9 cellular contexts compared by ENCODE assay signal in the genomic region with DNA sequence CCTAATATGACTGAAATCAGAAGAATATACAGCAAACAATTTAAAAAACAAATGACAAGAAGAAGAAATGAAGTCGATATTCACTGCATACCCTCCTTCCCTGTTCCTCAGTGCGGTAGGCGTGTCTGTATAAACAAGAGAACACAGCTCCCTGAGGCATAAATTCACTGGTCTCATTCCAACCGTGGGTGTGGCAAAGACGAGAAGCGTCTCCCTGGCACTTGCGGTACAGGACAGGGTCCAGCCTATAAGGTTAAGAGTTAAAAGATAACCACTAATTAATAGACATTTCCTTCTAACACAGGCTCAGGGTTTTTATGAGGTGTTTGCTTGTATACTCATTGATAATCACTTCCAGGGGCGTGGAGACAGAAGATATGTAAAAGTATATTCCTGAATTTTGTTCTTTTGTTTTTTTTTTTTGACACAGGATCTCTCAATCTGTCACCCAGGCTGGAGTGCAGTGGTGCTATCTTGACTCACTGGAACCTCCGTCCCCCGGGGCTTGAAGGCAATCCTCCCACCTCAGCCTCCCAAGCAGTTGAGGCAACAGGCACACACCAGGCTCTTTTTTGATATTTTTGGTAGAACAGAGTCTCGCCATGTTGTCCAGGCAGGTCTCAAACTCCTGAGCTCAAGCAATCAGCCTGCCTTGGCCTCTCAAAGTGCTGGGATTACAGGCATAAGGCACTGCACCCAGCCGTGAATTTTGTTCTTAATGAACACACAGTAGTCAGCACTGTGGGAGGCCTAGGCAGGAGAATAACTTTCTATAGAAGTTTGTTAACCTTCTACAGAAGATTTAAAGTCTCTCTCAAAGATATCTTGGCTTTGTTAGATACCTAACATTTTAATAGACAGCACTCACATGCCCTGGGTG. TPM values are rescaled to one million over a fixed set of nuclear protein-coding genes. Genes with fewer than 3 reads are reported as not detected.
A peak's percentile ranks its signal among the peaks of the same experiment; 100 is the strongest.
DNase-seq lines count a peak whose midpoint lies in the region; ATAC-seq, FAIRE-seq and TF ChIP-seq lines count a peak whose summit lies in the region.
"Had no signal": no experiment of that assay in that cellular context is flagged by ENCODE, and none has a peak within 500 bp of the region (broad histone marks: within the 10 kb centered on the region; RNA-seq: fewer than 3 reads in every experiment).

No MANE protein-coding gene starts in this region.

- intact Hi-C loops in colonic mucosa (cut with DNase I), result loop anchor here (10.0 kb wide), 1 partner anchor 144 kb away; no protein-coding TSS in a partner anchor

- H3K27ac Mint-ChIP-seq in activated CD8-positive, alpha-beta memory T cell treated with anti-CD3 and anti-CD28 coated beads, Interleukin-2, amount 10 ng/mL, durations not matched to agents 7 days and 5 days, result no peak overlapping the region

- FAIRE-seq in HTR-8/SVneo (lab: Jason Lieb, UNC), result no peak

- TF ChIP-seq CTCF in BJ (IDR thresholded peaks at IDR 0.05; ENCODE audit: insufficient read depth, low read depth, low read length), result no peak
- no peak for TF ChIP-seq CTCF in colonic mucosa (IDR thresholded peaks at IDR 0.05)

- peaks cover 3% of the 10 kb centered on the region for H3K4me1 ChIP-seq in colonic mucosa
- H3K4me1 ChIP-seq in muscle layer of colon (ENCODE audit: insufficient read depth, low read length), result peaks cover 10% of the 10 kb centered on the region
- H3K4me1 ChIP-seq: parathyroid adenoma had no signal

- no peaks in the 10 kb centered on the region for H3K27me3 Mint-ChIP-seq in activated CD8-positive, alpha-beta memory T cell treated with anti-CD3 and anti-CD28 coated beads, Interleukin-2, amount 10 ng/mL, durations not matched to agents 7 days and 5 days

- H3K9me3 ChIP-seq in colonic mucosa, result no peaks in the 10 kb centered on the region
- no peaks in the 10 kb centered on the region for H3K9me3 ChIP-seq in muscle layer of colon (ENCODE audit: low read length)

- H3K27me3 ChIP-seq in BJ (ENCODE audit: control insufficient read depth, insufficient read depth, low read length) (no peaks in the 10 kb centered on the region), colonic mucosa (no peaks in the 10 kb centered on the region), muscle layer of colon (ENCODE audit: control insufficient read depth in 1 of 2, insufficient read depth in 2 of 2, low read length in 2 of 2) (no peaks in the 10 kb centered on the region)

- DNase-seq in BJ (ENCODE audit: low read depth), result peak; percentile 51
- peak; percentile 62 for DNase-seq in HTR-8/SVneo (ENCODE audit: insufficient read length, low spot score)
- DNase-seq in colonic mucosa, result peak; percentile 92
- DNase-seq in activated CD8-positive, alpha-beta memory T cell treated with anti-CD3 and anti-CD28 coated beads, Interleukin-2, amount 10 ng/mL, durations not matched to agents 7 days and 5 days, result no peak

- H3K4me1 Mint-ChIP-seq in activated CD8-positive, alpha-beta memory T cell treated with anti-CD3 and anti-CD28 coated beads, Interleukin-2, amount 10 ng/mL, durations not matched to agents 7 days and 5 days, result peaks cover 2% of the 10 kb centered on the region

- H3K4me3 ChIP-seq in BJ (ENCODE audit: low read depth, low read length), result no peak overlapping the region
- H3K4me3 ChIP-seq in colonic mucosa, result no peak overlapping the region
- H3K4me3 ChIP-seq in muscle layer of colon (ENCODE audit: low read depth in 1 of 2, low read length in 2 of 2), result no peak overlapping the region

- peaks cover 26% of the 10 kb centered on the region for H3K36me3 Mint-ChIP-seq in activated CD8-positive, alpha-beta memory T cell treated with anti-CD3 and anti-CD28 coated beads, Interleukin-2, amount 10 ng/mL, durations not matched to agents 7 days and 5 days

- H3K9me3 Mint-ChIP-seq in activated CD8-positive, alpha-beta memory T cell treated with anti-CD3 and anti-CD28 coated beads, Interleukin-2, amount 10 ng/mL, durations not matched to agents 7 days and 5 days (ENCODE audit: low read depth), result no peaks in the 10 kb centered on the region

- H3K9ac ChIP-seq in colonic mucosa (ENCODE audit: low read depth in 2 of 2, low read length in 2 of 2) (no peak overlapping the region), muscle layer of colon (ENCODE audit: low read length) (no peak overlapping the region)
- H3K9ac ChIP-seq: parathyroid adenoma had no signal

- no peak overlapping the region for H3K4me3 Mint-ChIP-seq in activated CD8-positive, alpha-beta memory T cell treated with anti-CD3 and anti-CD28 coated beads, Interleukin-2, amount 10 ng/mL, durations not matched to agents 7 days and 5 days

- POLR2A ChIA-PET in BJ (lab: Charles Lee), result no interaction called here

- H3K27ac ChIP-seq in colonic mucosa (peak overlapping the region; percentile 30), muscle layer of colon (ENCODE audit: low read depth, low read length) (peak overlapping the region; percentile 19)
- H3K27ac ChIP-seq: parathyroid adenoma had no signal

- CTCF ChIA-PET in BJ (lab: Yijun Ruan, JAX), result interaction anchor here (0.6 kb wide), 1 partner anchor 144 kb away, joined by 3 read pairs; no protein-coding TSS in a partner anchor
- CTCF ChIA-PET in activated CD8-positive, alpha-beta memory T cell treated with anti-CD3 and anti-CD28 coated beads, Interleukin-2, amount 10 ng/mL, durations not matched to agents 7 days and 5 days (lab: Charles Lee), result no interaction called here

- H3K36me3 ChIP-seq in BJ (ENCODE audit: control insufficient read depth, insufficient read depth, low read length) (no peaks in the 10 kb centered on the region), colonic mucosa (peaks cover 6% of the 10 kb centered on the region), muscle layer of colon (ENCODE audit: insufficient read depth, low read length) (peaks cover 44% of the 10 kb centered on the region)

- ATAC-seq in GM21717 (IDR thresholded peaks at IDR 0.05; ENCODE audit: unreplicated experiment) (no peak), GM18519 (IDR thresholded peaks at IDR 0.05; ENCODE audit: low FRiP score, unreplicated experiment) (no peak), GM18870 (IDR thresholded peaks at IDR 0.05; ENCODE audit: unreplicated experiment) (no peak)
- no peak for ATAC-seq in activated CD8-positive, alpha-beta memory T cell treated with anti-CD3 and anti-CD28 coated beads, Interleukin-2, amount 10 ng/mL, durations not matched to agents 7 days and 5 days

RNA-seq across cellular contexts. Expression of gene CLEC18B, which starts 59.1 kb away (rescaled TPM):
- 0.05 TPM in 1 of 2 replicates, not detected in the other for polyA plus RNA-seq in BJ (2011; rRNA removed)
- 0.09 and 0.67 TPM in 2 replicates for polyA minus RNA-seq in BJ (2011; rRNA and poly(A)+ RNA removed)
- 1 to 10 TPM; 1.6 to 1.9 TPM for total RNA-seq in colonic mucosa
- total RNA-seq in activated CD8-positive, alpha-beta memory T cell treated with anti-CD3 and anti-CD28 coated beads, Interleukin-2, amount 10 ng/mL, durations not matched to agents 7 days and 5 days, result under 1 TPM; 0.59 to 0.67 TPM
